ENCODE assay signal across 1 cellular context in the genomic region with DNA sequence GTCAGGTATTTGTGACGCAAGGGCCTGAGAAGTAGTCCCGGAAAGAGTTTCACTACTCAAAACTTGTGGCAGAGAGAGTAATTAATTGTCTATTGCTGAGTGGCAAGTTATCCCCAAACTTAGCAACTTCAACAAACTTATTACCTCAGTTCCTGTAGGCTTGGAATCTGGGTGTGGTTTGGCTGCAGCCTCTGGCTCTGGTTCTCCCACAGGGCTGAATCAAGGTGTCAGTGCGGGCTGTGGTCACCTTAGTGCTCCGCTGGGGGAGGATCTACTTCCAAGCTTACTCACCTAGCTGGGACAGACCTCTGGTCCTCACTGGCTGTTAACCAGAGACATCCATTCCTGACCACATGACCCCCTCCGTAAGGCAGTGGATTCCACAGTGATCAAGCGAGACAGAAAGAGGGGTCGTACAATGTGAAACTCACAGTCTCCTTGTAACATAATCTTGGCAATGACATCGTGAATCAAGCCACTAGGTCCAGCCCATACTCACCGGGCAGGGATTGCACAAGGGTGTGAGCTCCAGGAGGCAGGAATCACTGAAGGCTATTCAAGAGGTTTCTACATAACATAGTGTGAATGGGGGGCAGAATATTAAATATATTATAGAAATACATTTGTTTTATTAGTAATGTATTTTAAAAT.
TF ChIP-seq lines count a peak whose summit lies in the region.

No MANE protein-coding gene starts in this region.

TF ChIP-seq in GM23338, 12 proteins besides CTCF, POLR2A, EP300 and RAD21 (continued from another document):
- TF ChIP-seq, protein P1, sequence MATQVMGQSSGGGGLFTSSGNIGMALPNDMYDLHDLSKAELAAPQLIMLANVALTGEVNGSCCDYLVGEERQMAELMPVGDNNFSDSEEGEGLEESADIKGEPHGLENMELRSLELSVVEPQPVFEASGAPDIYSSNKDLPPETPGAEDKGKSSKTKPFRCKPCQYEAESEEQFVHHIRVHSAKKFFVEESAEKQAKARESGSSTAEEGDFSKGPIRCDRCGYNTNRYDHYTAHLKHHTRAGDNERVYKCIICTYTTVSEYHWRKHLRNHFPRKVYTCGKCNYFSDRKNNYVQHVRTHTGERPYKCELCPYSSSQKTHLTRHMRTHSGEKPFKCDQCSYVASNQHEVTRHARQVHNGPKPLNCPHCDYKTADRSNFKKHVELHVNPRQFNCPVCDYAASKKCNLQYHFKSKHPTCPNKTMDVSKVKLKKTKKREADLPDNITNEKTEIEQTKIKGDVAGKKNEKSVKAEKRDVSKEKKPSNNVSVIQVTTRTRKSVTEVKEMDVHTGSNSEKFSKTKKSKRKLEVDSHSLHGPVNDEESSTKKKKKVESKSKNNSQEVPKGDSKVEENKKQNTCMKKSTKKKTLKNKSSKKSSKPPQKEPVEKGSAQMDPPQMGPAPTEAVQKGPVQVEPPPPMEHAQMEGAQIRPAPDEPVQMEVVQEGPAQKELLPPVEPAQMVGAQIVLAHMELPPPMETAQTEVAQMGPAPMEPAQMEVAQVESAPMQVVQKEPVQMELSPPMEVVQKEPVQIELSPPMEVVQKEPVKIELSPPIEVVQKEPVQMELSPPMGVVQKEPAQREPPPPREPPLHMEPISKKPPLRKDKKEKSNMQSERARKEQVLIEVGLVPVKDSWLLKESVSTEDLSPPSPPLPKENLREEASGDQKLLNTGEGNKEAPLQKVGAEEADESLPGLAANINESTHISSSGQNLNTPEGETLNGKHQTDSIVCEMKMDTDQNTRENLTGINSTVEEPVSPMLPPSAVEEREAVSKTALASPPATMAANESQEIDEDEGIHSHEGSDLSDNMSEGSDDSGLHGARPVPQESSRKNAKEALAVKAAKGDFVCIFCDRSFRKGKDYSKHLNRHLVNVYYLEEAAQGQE (IDR thresholded peaks at IDR 0.05; ENCODE audit: unreplicated experiment), result no peak
- TF ChIP-seq ZNF114 (CRISPR knock-in tag; IDR thresholded peaks at IDR 0.05) (no peak), ZNF331 (CRISPR knock-in tag; IDR thresholded peaks at IDR 0.05; ENCODE audit: low read depth) (no peak), STAT1 (IDR thresholded peaks at IDR 0.05; ENCODE audit: unreplicated experiment) (no peak), CREB1 (CRISPR knock-in tag; IDR thresholded peaks at IDR 0.05; ENCODE audit: low read depth) (no peak)
- TF ChIP-seq, protein P2, sequence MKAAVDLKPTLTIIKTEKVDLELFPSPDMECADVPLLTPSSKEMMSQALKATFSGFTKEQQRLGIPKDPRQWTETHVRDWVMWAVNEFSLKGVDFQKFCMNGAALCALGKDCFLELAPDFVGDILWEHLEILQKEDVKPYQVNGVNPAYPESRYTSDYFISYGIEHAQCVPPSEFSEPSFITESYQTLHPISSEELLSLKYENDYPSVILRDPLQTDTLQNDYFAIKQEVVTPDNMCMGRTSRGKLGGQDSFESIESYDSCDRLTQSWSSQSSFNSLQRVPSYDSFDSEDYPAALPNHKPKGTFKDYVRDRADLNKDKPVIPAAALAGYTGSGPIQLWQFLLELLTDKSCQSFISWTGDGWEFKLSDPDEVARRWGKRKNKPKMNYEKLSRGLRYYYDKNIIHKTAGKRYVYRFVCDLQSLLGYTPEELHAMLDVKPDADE (IDR thresholded peaks at IDR 0.05), result no peak
